In the genomic region with DNA sequence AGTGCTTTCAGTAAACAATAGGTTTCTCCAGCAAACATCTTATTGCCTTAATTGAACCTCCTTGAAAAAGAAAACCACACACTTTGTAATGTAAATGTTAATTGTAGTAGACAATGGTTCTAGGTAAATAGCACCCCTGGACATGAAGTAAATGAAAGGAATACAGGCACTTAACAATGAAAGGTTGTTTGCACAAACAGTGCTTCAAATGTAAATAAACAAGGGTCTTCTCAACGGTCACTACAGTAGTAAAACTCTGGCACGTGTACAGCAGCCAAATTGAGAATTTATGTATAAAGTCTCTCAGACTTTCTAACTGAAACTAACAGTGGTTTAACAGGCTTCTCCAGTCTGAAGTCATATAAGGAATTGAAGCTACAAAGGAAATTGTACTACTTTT, we compare ENCODE assay signal across 23 cellular contexts.
DNase-seq lines count a peak whose midpoint lies in the region; ATAC-seq, FAIRE-seq and TF ChIP-seq lines count a peak whose summit lies in the region.
"Had no signal": no experiment of that assay in that cellular context is flagged by ENCODE, and none has a peak within 500 bp of the region (broad histone marks: within the 10 kb centered on the region; RNA-seq: fewer than 3 reads in every experiment).

No MANE protein-coding gene starts in this region.

- H3K4me1 ChIP-seq in KMS-11 (ENCODE audit: low read depth, poor library complexity, severe bottlenecking) (peaks cover 51% of the 10 kb centered on the region), neural progenitor cell (peaks cover 30% of the 10 kb centered on the region), gastroesophageal sphincter (peaks cover 5 to 39% (median 6%) of the 10 kb centered on the region in 3 donors)

- TF ChIP-seq EP300 in gastroesophageal sphincter (IDR thresholded peaks at IDR 0.05), result no peak

- H3K9ac ChIP-seq in KMS-11 (no peak overlapping the region), neural progenitor cell (no peak overlapping the region)

- no peaks in the 10 kb centered on the region for H3K27me3 ChIP-seq in KMS-11 (ENCODE audit: insufficient read depth, low read depth)
- H3K27me3 ChIP-seq in neural progenitor cell, result peaks cover 97% of the 10 kb centered on the region
- H3K27me3 ChIP-seq in gastroesophageal sphincter, result peaks cover 100% of the 10 kb centered on the region

- H3K27me3 Mint-ChIP-seq in brain (peaks cover 64% of the 10 kb centered on the region), neural progenitor cell (ENCODE audit: insufficient read depth, low read depth) (peaks cover 13% of the 10 kb centered on the region)

- TF ChIP-seq CTCF in KMS-11 (conservative IDR thresholded peaks at IDR 0.05; ENCODE audit: low read depth, low read length) (no peak), brain (conservative IDR thresholded peaks at IDR 0.05) (no peak), neural progenitor cell (IDR thresholded peaks at IDR 0.05) (no peak), gastroesophageal sphincter (IDR thresholded peaks at IDR 0.05) (no peak)

- H3K36me3 Mint-ChIP-seq in brain (peaks cover 67% of the 10 kb centered on the region), neural progenitor cell (no peaks in the 10 kb centered on the region)
- H3K36me3 Mint-ChIP-seq: stimulated activated effector memory CD8-positive, alpha-beta T cell treated with anti-CD3 and anti-CD28 coated beads, Interleukin-12 subunit alpha, Interleukin-12 subunit beta, amount 100 ng/mL, for 72 hours had no signal

- H3K4me2 ChIP-seq in KMS-11, result peak overlapping the region; percentile 80
- H3K4me2 ChIP-seq in neural progenitor cell, result no peak overlapping the region

- 0 to 7% methylated on average over 2 of the region's 2 CpGs for whole genome bisulfite sequencing in gastroesophageal sphincter (ENCODE audit: low coverage in 1 of 2), 2 donors

- H3K9me3 ChIP-seq in neural progenitor cell (ENCODE audit: low read depth) (no peaks in the 10 kb centered on the region), gastroesophageal sphincter (peaks cover 0 to 7% (median 0%) of the 10 kb centered on the region in 3 donors)
- H3K9me3 ChIP-seq: Caco-2, heart right ventricle, tibial nerve had no signal

- no peak for FAIRE-seq in GM12892 (lab: Jason Lieb, UNC)
- FAIRE-seq: bronchial epithelial cell, HTR-8/SVneo, keratinocyte had no signal

- peaks cover 27% of the 10 kb centered on the region for H3K4me1 Mint-ChIP-seq in brain
- H3K4me1 Mint-ChIP-seq in neural progenitor cell, result peaks cover 74% of the 10 kb centered on the region

- H3K27ac Mint-ChIP-seq in brain (peak overlapping the region; percentile 63 to 100 (median 99)), neural progenitor cell (peak overlapping the region; percentile 74)
- H3K27ac Mint-ChIP-seq: activated B cell treated with CpG ODN at 0.5 μM for 24 hours; activated CD8-positive, alpha-beta T cell treated with anti-CD3 and anti-CD28 coated beads, Interleukin-2, amount 10 ng/mL, durations not matched to agents 7 days and 5 days; activated naive CD8-positive, alpha-beta T cell; stimulated activated effector memory CD8-positive, alpha-beta T cell treated with anti-CD3 and anti-CD28 coated beads, Interleukin-12 subunit alpha, Interleukin-12 subunit beta, amount 100 ng/mL, for 72 hours had no signal

- H3F3A ChIP-seq in neural progenitor cell (ENCODE audit: low read depth), result peaks cover 65% of the 10 kb centered on the region

- peaks cover 20% of the 10 kb centered on the region; the same call in 1 of the 2 replicates for H3K79me2 ChIP-seq in KMS-11 (ENCODE audit: insufficient read depth, low read depth)
- no peaks in the 10 kb centered on the region for H3K79me2 ChIP-seq in neural progenitor cell (ENCODE audit: low read depth)

- H3K4me3 Mint-ChIP-seq in brain (peak overlapping the region; percentile 88 to 97 (median 94)), neural progenitor cell (peak overlapping the region; percentile 89)
- H3K4me3 Mint-ChIP-seq: activated B cell treated with CpG ODN at 0.5 μM for 24 hours; activated CD8-positive, alpha-beta T cell treated with anti-CD3 and anti-CD28 coated beads, Interleukin-2, amount 10 ng/mL, durations not matched to agents 7 days and 5 days; activated T-cell treated with anti-CD3 and anti-CD28 coated beads, Interleukin-2, amount 50 U/mL, for 72 hours; stimulated activated effector memory CD8-positive, alpha-beta T cell treated with anti-CD3 and anti-CD28 coated beads, Interleukin-12 subunit alpha, Interleukin-12 subunit beta, amount 100 ng/mL, for 72 hours had no signal

- no peak overlapping the region for H3K27ac ChIP-seq in KMS-11
- no peak overlapping the region for H3K27ac ChIP-seq in neural progenitor cell
- H3K27ac ChIP-seq in gastroesophageal sphincter, result no peak overlapping the region
- H3K27ac ChIP-seq: heart right ventricle had no signal

- H3K36me3 ChIP-seq in KMS-11 (ENCODE audit: insufficient read depth), result no peaks in the 10 kb centered on the region
- H3K36me3 ChIP-seq in neural progenitor cell, result no peaks in the 10 kb centered on the region
- H3K36me3 ChIP-seq in gastroesophageal sphincter, result no peaks in the 10 kb centered on the region
- H3K36me3 ChIP-seq: heart right ventricle, tibial nerve had no signal

- H3K9me3 Mint-ChIP-seq in brain, result peaks cover 0 to 19% (median 0%) of the 10 kb centered on the region in 5 experiments
- no peaks in the 10 kb centered on the region for H3K9me3 Mint-ChIP-seq in neural progenitor cell
- H3K9me3 Mint-ChIP-seq: activated T-cell treated with anti-CD3 and anti-CD28 coated beads, Interleukin-2, amount 50 U/mL, for 72 hours; stimulated activated effector memory CD8-positive, alpha-beta T cell treated with anti-CD3 and anti-CD28 coated beads, Interleukin-12 subunit alpha, Interleukin-12 subunit beta, amount 100 ng/mL, for 72 hours had no signal

- no peak overlapping the region for H3K4me3 ChIP-seq in KMS-11 (IDR thresholded peaks at IDR 0.05; ENCODE audit: insufficient read depth, low read depth, low read length)
- no peak overlapping the region for H3K4me3 ChIP-seq in neural progenitor cell
- H3K4me3 ChIP-seq in gastroesophageal sphincter, result no peak overlapping the region
- H3K4me3 ChIP-seq: tibial nerve had no signal

- H4K20me1 ChIP-seq in KMS-11 (ENCODE audit: insufficient read depth) (no peaks in the 10 kb centered on the region), neural progenitor cell (ENCODE audit: low read depth) (peaks cover 82% of the 10 kb centered on the region)

- ATAC-seq in gastroesophageal sphincter, result no peak
- ATAC-seq: activated CD8-positive, alpha-beta T cell treated with anti-CD3 and anti-CD28 coated beads, Interleukin-2, amount 10 ng/mL, durations not matched to agents 7 days and 5 days; activated T-cell treated with anti-CD3 and anti-CD28 coated beads, Interleukin-2, amount 50 U/mL, for 72 hours; heart right ventricle; stimulated activated effector memory CD8-positive, alpha-beta T cell treated with anti-CD3 and anti-CD28 coated beads, Interleukin-12 subunit alpha, Interleukin-12 subunit beta, amount 100 ng/mL, for 72 hours had no signal

- H2AFZ ChIP-seq in KMS-11 (ENCODE audit: low read depth) (no peak overlapping the region), neural progenitor cell (replicated peaks) (no peak overlapping the region)

- DNase-seq in NCI-H2029 treated with DMSO at 0.1 percent for 48 hours (lab: John Stamatoyannopoulos, UW), result peak; percentile 28
- DNase-seq in neural progenitor cell (ENCODE audit: low spot score), result peak; percentile 39
- DNase-seq in GM12892 (ENCODE audit: insufficient read length), result no peak
- no peak for DNase-seq in Kasumi-1 (lab: John Stamatoyannopoulos, UW)
- DNase-seq: activated B cell treated with CpG ODN at 0.5 μM for 24 hours; activated CD8-positive, alpha-beta T cell treated with anti-CD3 and anti-CD28 coated beads, Interleukin-2, amount 10 ng/mL, durations not matched to agents 7 days and 5 days; activated T-cell treated with anti-CD3 and anti-CD28 coated beads, Interleukin-2, amount 50 U/mL, for 72 hours; AML-193; Caco-2; HCEC 1CT; heart right ventricle; NCI-H2107; SHP77; T-helper 2 cell had no signal

- TF ChIP-seq POLR2A in GM12892 (IDR thresholded peaks at IDR 0.05; ENCODE audit: low read depth, low read length), result no peak
- no peak for TF ChIP-seq POLR2A in gastroesophageal sphincter (IDR thresholded peaks at IDR 0.05)

Comparison
In these comparisons a context has a peak if more than half of its experiments do, and no peak if none do; other contexts are left out.
1. DNase-seq: peak in NCI-H2029 treated with DMSO at 0.1 percent for 48 hours (single experiment) and neural progenitor cell (single experiment); none in GM12892 (single experiment) and Kasumi-1 (0 of 2).